In genomic region chr11:28743101-28743550, GRCh38 we compare ENCODE assay signal across 21 cellular contexts.
A peak's percentile ranks its signal among the peaks of the same experiment; 100 is the strongest.
DNase-seq lines count a peak whose midpoint lies in the region; ATAC-seq, FAIRE-seq and TF ChIP-seq lines count a peak whose summit lies in the region.
"Had no signal": no experiment of that assay in that cellular context is flagged by ENCODE, and none has a peak within 500 bp of the region (broad histone marks: within the 10 kb centered on the region; RNA-seq: fewer than 3 reads in every experiment).

No MANE protein-coding gene starts in this region.

- intact Hi-C loops in esophagus squamous epithelium (cut with DNase I), result no loop called here

- H3K36me3 ChIP-seq in SJSA1, result no peaks in the 10 kb centered on the region; the same call in 1 of the 2 replicates
- H3K36me3 ChIP-seq in esophagus squamous epithelium, result no peaks in the 10 kb centered on the region
- H3K36me3 ChIP-seq: sigmoid colon had no signal

- no peak for ATAC-seq in GM18511 (IDR thresholded peaks at IDR 0.05; ENCODE audit: unreplicated experiment)
- ATAC-seq: CD8-positive, alpha-beta T cell; mucosa of descending colon had no signal

- peak; percentile 16 for FAIRE-seq in HTR-8/SVneo (lab: Jason Lieb, UNC)
- FAIRE-seq: H1 had no signal

- H3K4me1 ChIP-seq in SJSA1 (replicated peaks) (peaks cover 31% of the 10 kb centered on the region), esophagus squamous epithelium (peaks cover 0 to 7% (median 0%) of the 10 kb centered on the region in 3 donors)
- H3K4me1 ChIP-seq: testis had no signal

- H3K27me3 ChIP-seq in SJSA1 (replicated peaks) (no peaks in the 10 kb centered on the region), esophagus squamous epithelium (no peaks in the 10 kb centered on the region)
- H3K27me3 ChIP-seq: sigmoid colon, testis had no signal

- TF ChIP-seq CTCF in esophagus squamous epithelium (IDR thresholded peaks at IDR 0.05), result no peak

- H3K9me3 ChIP-seq in SJSA1 (replicated peaks) (no peaks in the 10 kb centered on the region), esophagus squamous epithelium (no peaks in the 10 kb centered on the region)
- H3K9me3 ChIP-seq: mucosa of descending colon, sigmoid colon, testis had no signal

- TF ChIP-seq POLR2A in esophagus squamous epithelium (IDR thresholded peaks at IDR 0.05), result no peak

- H3K4me3 ChIP-seq in SJSA1 (no peak overlapping the region), esophagus squamous epithelium (no peak overlapping the region)
- H3K4me3 ChIP-seq: mucosa of descending colon, sigmoid colon, testis had no signal

- peak; percentile 53 for DNase-seq in DMS153 (lab: John Stamatoyannopoulos, UW)
- DNase-seq in HTR-8/SVneo (ENCODE audit: insufficient read length, low spot score), result no peak
- peak; percentile 68 to 97 for DNase-seq in SJSA1 (ENCODE audit: low read depth in 1 of 2, low spot score in 2 of 2)
- peak; percentile 50 for DNase-seq in foreskin melanocyte
- DNase-seq in esophagus squamous epithelium (lab: John Stamatoyannopoulos, UW), result no peak
- DNase-seq in iPS-NIHi7 (ENCODE audit: extremely low spot score), result no peak
- DNase-seq in NCI-H2029 (lab: John Stamatoyannopoulos, UW), result no peak
- DNase-seq: activated CD4-positive, CD25-positive, alpha-beta regulatory T cell treated with anti-CD3 and anti-CD28 coated beads, Interleukin-2, amount 50 U/mL, for 72 hours; activated gamma-delta T cell; CD8-positive, alpha-beta T cell; GF-D8; kidney glomerular epithelial cell; mucosa of descending colon; NCI-H2171; nucleus accumbens; sigmoid colon; stimulated activated CD4-positive, alpha-beta T cell treated with anti-CD3 and anti-CD28 coated beads, Interleukin-2, amount 100 ng/mL, for 48 hours; stimulated activated CD8-positive, alpha-beta memory T cell treated with anti-CD3 and anti-CD28 coated beads, Interleukin-4, amount 100 ng/mL, for 48 hours; testis had no signal

- H3K27ac ChIP-seq in SJSA1 (peak overlapping the region; percentile 25), esophagus squamous epithelium (no peak overlapping the region)
- H3K27ac ChIP-seq: sigmoid colon, testis had no signal

Comparison
In these comparisons a context has a peak if more than half of its experiments do, and no peak if none do; other contexts are left out.
1. DNase-seq: peak in DMS153 (single experiment), SJSA1 (2 of 2) and foreskin melanocyte (single experiment); none in HTR-8/SVneo (single experiment), esophagus squamous epithelium (single experiment), iPS-NIHi7 (single experiment) and NCI-H2029 (single experiment).